In the genomic region with DNA sequence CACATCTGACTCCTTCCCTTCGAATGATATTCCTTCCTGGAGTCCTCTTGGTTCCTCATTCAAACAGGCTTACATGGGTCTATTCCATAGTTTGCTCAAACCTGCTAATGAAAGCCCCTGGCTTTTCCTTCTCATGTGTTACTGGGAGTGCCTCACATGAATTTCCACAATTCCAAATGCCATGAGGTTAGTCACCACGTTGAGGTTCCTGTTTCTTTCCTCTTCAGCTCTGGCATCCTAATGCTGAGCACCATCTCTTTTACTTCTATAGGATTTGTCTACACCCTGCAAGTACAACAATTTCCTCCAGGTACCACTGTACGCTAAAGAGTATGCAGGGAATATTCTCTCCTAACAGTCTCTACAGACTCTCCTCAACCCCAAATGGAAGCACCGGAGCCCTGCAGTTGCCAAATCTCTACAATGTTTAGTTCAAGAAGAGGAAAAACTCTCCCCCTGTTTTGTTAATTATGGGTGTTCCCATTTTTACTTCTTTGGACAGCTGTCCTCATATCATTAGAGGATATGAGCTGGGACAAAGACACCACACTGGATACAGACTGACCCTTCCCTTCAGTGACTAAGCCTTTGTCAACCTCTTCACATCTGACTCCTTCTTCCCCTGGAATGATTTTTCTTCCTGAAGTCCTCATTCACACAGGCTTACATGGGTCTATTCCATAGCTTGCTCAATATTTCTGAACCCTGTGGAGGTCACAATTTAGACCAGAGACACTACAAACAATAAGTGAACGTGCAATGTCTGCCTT, we compare ENCODE assay signal across 15 cellular contexts.
"Had no signal": no experiment of that assay in that cellular context is flagged by ENCODE, and none has a peak within 500 bp of the region (broad histone marks: within the 10 kb centered on the region; RNA-seq: fewer than 3 reads in every experiment).

No MANE protein-coding gene starts in this region.

- DNase-seq: activated CD4-positive, CD25-positive, alpha-beta regulatory T cell treated with anti-CD3 and anti-CD28 coated beads, Interleukin-2, amount 50 U/mL, for 72 hours; activated naive CD8-positive, alpha-beta T cell treated with anti-CD3 and anti-CD28 coated beads, Interleukin-2, amount 10 ng/mL, durations not matched to agents 7 days and 5 days; brain microvascular endothelial cell; effector memory CD8-positive, alpha-beta T cell; hippocampal formation; kidney; mesendoderm; nephron progenitor cell; right lobe of liver; spleen; stomach; SW 1271; upper lobe of right lung had no signal

- H3K9me3 ChIP-seq: right lobe of liver, spleen, stomach, thoracic aorta, upper lobe of right lung had no signal

- FAIRE-seq: kidney had no signal

- H3K27me3 ChIP-seq: brain microvascular endothelial cell, right lobe of liver, spleen, stomach, upper lobe of right lung had no signal

- H3K27ac ChIP-seq: brain microvascular endothelial cell, epithelial cell of prostate, right lobe of liver, spleen, stomach, thoracic aorta, upper lobe of right lung had no signal

- H3K36me3 ChIP-seq: brain microvascular endothelial cell, right lobe of liver, spleen, stomach, thoracic aorta, upper lobe of right lung had no signal

- H3K4me3 ChIP-seq: right lobe of liver, spleen, stomach, thoracic aorta, upper lobe of right lung had no signal

- ATAC-seq: effector memory CD8-positive, alpha-beta T cell; right lobe of liver; upper lobe of right lung had no signal

- H3K4me1 ChIP-seq: right lobe of liver, spleen, stomach, upper lobe of right lung had no signal
